8 cellular contexts compared by ENCODE assay signal in the genomic region with DNA sequence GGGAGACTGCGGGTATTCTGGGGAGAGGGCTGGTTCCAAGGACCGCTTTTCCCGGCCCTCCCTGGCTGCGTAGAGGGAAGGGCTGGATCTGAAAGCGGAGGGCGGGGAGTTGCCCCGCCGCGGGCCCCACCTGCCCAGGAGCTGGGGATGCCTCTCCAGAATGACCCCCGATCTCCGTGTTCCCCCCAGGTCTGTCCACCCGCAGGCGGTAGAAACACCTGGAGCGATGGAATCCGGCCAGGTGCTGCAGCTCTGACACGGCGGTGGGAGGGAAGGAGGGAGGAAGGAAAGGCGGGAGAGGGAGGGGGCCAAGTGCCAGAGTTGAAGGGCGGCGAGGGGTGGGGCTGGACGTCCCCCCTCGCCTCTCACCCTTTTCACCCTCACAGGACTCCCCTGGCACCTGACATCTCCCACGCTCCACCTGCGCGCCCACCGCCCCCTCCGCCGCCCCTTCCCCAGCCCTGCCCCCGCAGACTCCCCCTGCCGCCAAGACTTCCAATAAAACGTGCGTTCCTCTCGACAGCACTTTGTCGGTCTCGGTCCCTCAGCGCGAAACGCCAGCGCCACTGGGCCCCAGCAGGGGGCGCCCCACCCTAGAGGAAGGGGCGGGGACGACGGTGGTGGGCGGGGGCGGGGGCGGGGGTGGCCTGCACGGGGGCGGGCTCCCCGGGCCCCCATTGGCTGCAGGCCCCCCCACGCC. TPM values are rescaled to one million over a fixed set of nuclear protein-coding genes. Genes with fewer than 3 reads are reported as not detected.
DNase-seq lines count a peak whose midpoint lies in the region; ATAC-seq and TF ChIP-seq lines count a peak whose summit lies in the region.

No MANE protein-coding gene starts in this region.

- ATAC-seq in HG02981 (IDR thresholded peaks at IDR 0.05; ENCODE audit: unreplicated experiment) (no peak), HG03457 (IDR thresholded peaks at IDR 0.05; ENCODE audit: unreplicated experiment) (no peak)

- no peaks in the 10 kb centered on the region for H3K79me2 ChIP-seq in trophoblast cell (ENCODE audit: control insufficient read depth, insufficient read depth, low read length, poor library complexity)

- peaks cover 23 to 57% (median 26%) of the 10 kb centered on the region in 3 donors for H3K4me1 ChIP-seq in esophagus squamous epithelium
- H3K4me1 ChIP-seq in trophoblast cell (ENCODE audit: control insufficient read depth in 1 of 2, insufficient read depth in 2 of 2, low read length in 2 of 2) = peaks cover 0 to 8% of the 10 kb centered on the region in 2 experiments

- 43% methylated on average over 1 of the region's 50 CpGs; no CpG with 5 or more reads in 1 of the 2 donors for WGBS in esophagus squamous epithelium, 2 donors
- WGBS in trophoblast cell (ENCODE audit: extremely low coverage, insufficient coverage, insufficient read length) = no CpG with 5 or more reads among the region's 50 CpGs

- H3K9me3 ChIP-seq in esophagus squamous epithelium (no peaks in the 10 kb centered on the region), trophoblast cell (ENCODE audit: insufficient read depth, low read depth, low read length) (no peaks in the 10 kb centered on the region)

- H3K79me1 ChIP-seq in trophoblast cell (ENCODE audit: low read length) = no peaks in the 10 kb centered on the region

- no peak overlapping the region for H4K91ac ChIP-seq in trophoblast cell (ENCODE audit: low read depth, low read length)

- H3K36me3 ChIP-seq in esophagus squamous epithelium = no peaks in the 10 kb centered on the region
- H3K36me3 ChIP-seq in trophoblast cell (ENCODE audit: control insufficient read depth in 1 of 2, insufficient read depth in 2 of 2, low read length in 2 of 2) = no peaks in the 10 kb centered on the region

- DNase-seq in GM03348 (ENCODE audit: low spot score) (peak; percentile 70), NCI-H2196 treated with DMSO at 0.1 percent for 48 hours (lab: John Stamatoyannopoulos, UW; ENCODE audit: unreplicated experiment) (peak; percentile 60), activated T-cell treated with anti-CD3 and anti-CD28 coated beads for 24 hours (ENCODE audit: low read depth) (peak; percentile 56), esophagus squamous epithelium (lab: John Stamatoyannopoulos, UW) (no peak), trophoblast cell (peak in 1 of 2 donors; percentile 65), KG1 (lab: John Stamatoyannopoulos, UW) (no peak)

- H2BK5ac ChIP-seq in trophoblast cell (ENCODE audit: low read depth, low read length, poor library complexity) = no peak overlapping the region

- H3K4me3 ChIP-seq in esophagus squamous epithelium (peak overlapping the region in 3 of 4 donors; percentile 12 to 55 (median 31)), trophoblast cell (ENCODE audit: low read depth, low read length) (no peak overlapping the region)

- H3K27ac ChIP-seq in esophagus squamous epithelium (peak overlapping the region in 1 of 4 donors; percentile 31), trophoblast cell (ENCODE audit: low read depth, low read length) (no peak overlapping the region)

- intact Hi-C loops in esophagus squamous epithelium (cut with DNase I) = loop anchor here (5.0 kb wide), 2 partner anchors 75 to 130 kb away; no protein-coding TSS in a partner anchor

- H2BK12ac ChIP-seq in trophoblast cell (ENCODE audit: low read length) = no peak overlapping the region

- no peak overlapping the region for H2AFZ ChIP-seq in trophoblast cell (ENCODE audit: insufficient read depth, low read length, poor library complexity)

- H2BK120ac ChIP-seq in trophoblast cell (ENCODE audit: insufficient read depth, low read length, poor library complexity) = no peak overlapping the region

- no peak overlapping the region for H4K8ac ChIP-seq in trophoblast cell (ENCODE audit: low read depth, low read length)

- no peak overlapping the region for H3K18ac ChIP-seq in trophoblast cell (ENCODE audit: low read length)

- H3K23ac ChIP-seq in trophoblast cell (ENCODE audit: low read length) = no peak overlapping the region

- no peak overlapping the region for H3K4ac ChIP-seq in trophoblast cell (ENCODE audit: low read depth, low read length)

- H3K27me3 ChIP-seq in esophagus squamous epithelium (peaks cover 0 to 38% (median 9%) of the 10 kb centered on the region in 4 donors), trophoblast cell (ENCODE audit: insufficient read depth, low read length) (peaks cover 26% of the 10 kb centered on the region)

- TF ChIP-seq CTCF in esophagus squamous epithelium (IDR thresholded peaks at IDR 0.05) = peak in 3 of 6 experiments; percentile 28 to 90 (median 69)

- H2AK5ac ChIP-seq in trophoblast cell (ENCODE audit: low read length) = no peak overlapping the region

- H3K4me2 ChIP-seq in trophoblast cell (ENCODE audit: low read length) = peak overlapping the region; percentile 42

- TF ChIP-seq POLR2A in esophagus squamous epithelium (IDR thresholded peaks at IDR 0.05) = no peak

- no peak overlapping the region for H4K12ac ChIP-seq in trophoblast cell (ENCODE audit: low read depth, low read length)

- H3K14ac ChIP-seq in trophoblast cell (ENCODE audit: low read length) = no peak overlapping the region

- H3K9ac ChIP-seq in trophoblast cell (ENCODE audit: low read length) = no peak overlapping the region

RNA-seq across cellular contexts. Expression of a gene that starts 0.4 kb away (rescaled TPM):
- not detected for total RNA-seq in esophagus squamous epithelium
- polyA plus RNA-seq in trophoblast cell (2013) = 0.14 and 0.32 TPM in 2 replicates

RNA-seq across cellular contexts. Expression of a gene that starts 4.1 kb away (rescaled TPM):
- total RNA-seq in esophagus squamous epithelium = 10 to 100 TPM in 2 of 4 donors, 1 to 10 TPM in 1, not detected in 1; 3.9 to 29.9 (median 10.1) TPM
- not detected in 2 replicates for polyA plus RNA-seq in trophoblast cell (2013)

RNA-seq across cellular contexts. Expression of a gene that starts 7.8 kb away (rescaled TPM):
- 1 to 10 TPM; 1.3 to 8.2 (median 1.6) TPM for total RNA-seq in esophagus squamous epithelium
- polyA plus RNA-seq in trophoblast cell (2013) = 0.22 and 0.33 TPM in 2 replicates

RNA-seq across cellular contexts. Expression of a gene that starts 11.9 kb away (rescaled TPM):
- total RNA-seq in esophagus squamous epithelium = 100 to 1,000 TPM in 1 of 4 donors, 10 to 100 TPM in 3; 39.3 to 146 (median 45.7) TPM
- polyA plus RNA-seq in trophoblast cell (2013) = 205 and 212 TPM in 2 replicates

RNA-seq across cellular contexts. Expression of a gene that starts 27.1 kb away (rescaled TPM):
- 100 to 1,000 TPM; 282 to 837 (median 489) TPM for total RNA-seq in esophagus squamous epithelium
- 1.9 and 2.6 TPM in 2 replicates for polyA plus RNA-seq in trophoblast cell (2013)

Comparison
In these comparisons a context has a peak if more than half of its experiments do, and no peak if none do; other contexts are left out.
1. DNase-seq: peak in GM03348 (single experiment), NCI-H2196 treated with DMSO at 0.1 percent for 48 hours (single experiment) and activated T-cell treated with anti-CD3 and anti-CD28 coated beads for 24 hours (single experiment); none in esophagus squamous epithelium (single experiment) and KG1 (single experiment).